In the genomic region with DNA sequence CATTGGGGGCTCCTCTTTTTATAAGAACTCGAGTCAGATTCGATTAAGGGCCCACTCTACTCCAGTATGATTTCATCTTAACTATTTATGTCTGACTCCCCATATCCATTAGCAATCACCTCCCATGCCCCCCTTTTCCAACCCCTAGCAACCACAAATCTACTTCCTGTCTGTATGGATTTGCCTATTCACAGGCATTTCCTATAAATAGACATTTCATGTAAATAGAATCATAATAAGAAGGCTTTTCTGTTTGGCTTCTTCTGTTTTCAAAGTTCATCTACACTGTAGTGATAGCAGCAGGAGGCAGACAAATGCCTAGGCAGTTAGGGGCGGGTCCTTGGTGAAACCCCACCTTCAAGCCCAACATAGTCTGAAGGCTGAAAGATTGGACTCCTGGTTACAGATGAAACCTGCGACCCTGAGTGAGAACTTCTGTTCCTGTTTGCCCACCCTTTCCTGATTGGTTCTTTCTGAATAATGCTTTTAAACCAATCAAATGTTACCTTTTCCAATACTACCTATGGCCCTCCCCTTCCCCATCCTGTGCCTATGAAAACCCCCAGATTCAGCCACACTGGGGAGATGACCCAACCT, we compare ENCODE assay signal across 1 cellular context.
TF ChIP-seq lines count a peak whose summit lies in the region.

No MANE protein-coding gene starts in this region.

TF ChIP-seq in HepG2, 621 proteins besides CTCF, POLR2A, EP300 and RAD21 (continued from another document):
- TF ChIP-seq, protein P1, sequence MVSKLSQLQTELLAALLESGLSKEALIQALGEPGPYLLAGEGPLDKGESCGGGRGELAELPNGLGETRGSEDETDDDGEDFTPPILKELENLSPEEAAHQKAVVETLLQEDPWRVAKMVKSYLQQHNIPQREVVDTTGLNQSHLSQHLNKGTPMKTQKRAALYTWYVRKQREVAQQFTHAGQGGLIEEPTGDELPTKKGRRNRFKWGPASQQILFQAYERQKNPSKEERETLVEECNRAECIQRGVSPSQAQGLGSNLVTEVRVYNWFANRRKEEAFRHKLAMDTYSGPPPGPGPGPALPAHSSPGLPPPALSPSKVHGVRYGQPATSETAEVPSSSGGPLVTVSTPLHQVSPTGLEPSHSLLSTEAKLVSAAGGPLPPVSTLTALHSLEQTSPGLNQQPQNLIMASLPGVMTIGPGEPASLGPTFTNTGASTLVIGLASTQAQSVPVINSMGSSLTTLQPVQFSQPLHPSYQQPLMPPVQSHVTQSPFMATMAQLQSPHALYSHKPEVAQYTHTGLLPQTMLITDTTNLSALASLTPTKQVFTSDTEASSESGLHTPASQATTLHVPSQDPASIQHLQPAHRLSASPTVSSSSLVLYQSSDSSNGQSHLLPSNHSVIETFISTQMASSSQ (IDR thresholded peaks at IDR 0.05; ENCODE audit: low read depth), result peak; percentile 3; the same call in 1 of the 2 replicates
- TF ChIP-seq, protein P1 (CRISPR knock-in tag; IDR thresholded peaks at IDR 0.05; ENCODE audit: borderline replicate concordance), result no peak
- TF ChIP-seq ZNF567 (CRISPR knock-in tag; IDR thresholded peaks at IDR 0.05; ENCODE audit: borderline replicate concordance) (0 out of 2 replicates have a peak, but pooled peaks have one; percentile 38), NFE2 (CRISPR knock-in tag; IDR thresholded peaks at IDR 0.05) (no peak), JUN (CRISPR knock-in tag; IDR thresholded peaks at IDR 0.05) (0 out of 2 replicates have a peak, but pooled peaks have one; percentile 64), NFYB (CRISPR knock-in tag; IDR thresholded peaks at IDR 0.05) (peak; percentile 56), ZFP90 (CRISPR knock-in tag; IDR thresholded peaks at IDR 0.05; ENCODE audit: borderline replicate concordance) (no peak), PRPF4 (IDR thresholded peaks at IDR 0.05; ENCODE audit: low read depth, low read length, poor library complexity, severe bottlenecking) (peak; percentile 28), ZBTB20 (CRISPR knock-in tag; IDR thresholded peaks at IDR 0.05; ENCODE audit: borderline replicate concordance, low read depth) (0 out of 2 replicates have a peak, but pooled peaks have one; percentile 44), ZBTB7A (CRISPR knock-in tag; IDR thresholded peaks at IDR 0.05) (no peak), ZBTB7B (CRISPR knock-in tag; IDR thresholded peaks at IDR 0.05) (peak; percentile 14; the same call in 1 of the 2 replicates), ZEB1 (IDR thresholded peaks at IDR 0.05; ENCODE audit: insufficient replicate concordance, low read depth) (no peak), ZNF792 (CRISPR knock-in tag; IDR thresholded peaks at IDR 0.05) (0 out of 2 replicates have a peak, but pooled peaks have one; percentile 4), ZNF451 (CRISPR knock-in tag; IDR thresholded peaks at IDR 0.05) (no peak), ZNF205 (CRISPR knock-in tag; IDR thresholded peaks at IDR 0.05) (peak; percentile 5; the same call in 1 of the 2 replicates), HES4 (CRISPR knock-in tag; IDR thresholded peaks at IDR 0.05; ENCODE audit: borderline replicate concordance) (no peak), MLLT10 (CRISPR knock-in tag; IDR thresholded peaks at IDR 0.05) (no peak), PITX1 (CRISPR knock-in tag; IDR thresholded peaks at IDR 0.05) (no peak), HOXA5 (CRISPR knock-in tag; IDR thresholded peaks at IDR 0.05) (no peak), ZSCAN21 (CRISPR knock-in tag; IDR thresholded peaks at IDR 0.05; ENCODE audit: borderline replicate concordance) (no peak), RARA (CRISPR knock-in tag; IDR thresholded peaks at IDR 0.05) (no peak), THAP11 (CRISPR knock-in tag; IDR thresholded peaks at IDR 0.05) (no peak)
- TF ChIP-seq, protein P2, sequence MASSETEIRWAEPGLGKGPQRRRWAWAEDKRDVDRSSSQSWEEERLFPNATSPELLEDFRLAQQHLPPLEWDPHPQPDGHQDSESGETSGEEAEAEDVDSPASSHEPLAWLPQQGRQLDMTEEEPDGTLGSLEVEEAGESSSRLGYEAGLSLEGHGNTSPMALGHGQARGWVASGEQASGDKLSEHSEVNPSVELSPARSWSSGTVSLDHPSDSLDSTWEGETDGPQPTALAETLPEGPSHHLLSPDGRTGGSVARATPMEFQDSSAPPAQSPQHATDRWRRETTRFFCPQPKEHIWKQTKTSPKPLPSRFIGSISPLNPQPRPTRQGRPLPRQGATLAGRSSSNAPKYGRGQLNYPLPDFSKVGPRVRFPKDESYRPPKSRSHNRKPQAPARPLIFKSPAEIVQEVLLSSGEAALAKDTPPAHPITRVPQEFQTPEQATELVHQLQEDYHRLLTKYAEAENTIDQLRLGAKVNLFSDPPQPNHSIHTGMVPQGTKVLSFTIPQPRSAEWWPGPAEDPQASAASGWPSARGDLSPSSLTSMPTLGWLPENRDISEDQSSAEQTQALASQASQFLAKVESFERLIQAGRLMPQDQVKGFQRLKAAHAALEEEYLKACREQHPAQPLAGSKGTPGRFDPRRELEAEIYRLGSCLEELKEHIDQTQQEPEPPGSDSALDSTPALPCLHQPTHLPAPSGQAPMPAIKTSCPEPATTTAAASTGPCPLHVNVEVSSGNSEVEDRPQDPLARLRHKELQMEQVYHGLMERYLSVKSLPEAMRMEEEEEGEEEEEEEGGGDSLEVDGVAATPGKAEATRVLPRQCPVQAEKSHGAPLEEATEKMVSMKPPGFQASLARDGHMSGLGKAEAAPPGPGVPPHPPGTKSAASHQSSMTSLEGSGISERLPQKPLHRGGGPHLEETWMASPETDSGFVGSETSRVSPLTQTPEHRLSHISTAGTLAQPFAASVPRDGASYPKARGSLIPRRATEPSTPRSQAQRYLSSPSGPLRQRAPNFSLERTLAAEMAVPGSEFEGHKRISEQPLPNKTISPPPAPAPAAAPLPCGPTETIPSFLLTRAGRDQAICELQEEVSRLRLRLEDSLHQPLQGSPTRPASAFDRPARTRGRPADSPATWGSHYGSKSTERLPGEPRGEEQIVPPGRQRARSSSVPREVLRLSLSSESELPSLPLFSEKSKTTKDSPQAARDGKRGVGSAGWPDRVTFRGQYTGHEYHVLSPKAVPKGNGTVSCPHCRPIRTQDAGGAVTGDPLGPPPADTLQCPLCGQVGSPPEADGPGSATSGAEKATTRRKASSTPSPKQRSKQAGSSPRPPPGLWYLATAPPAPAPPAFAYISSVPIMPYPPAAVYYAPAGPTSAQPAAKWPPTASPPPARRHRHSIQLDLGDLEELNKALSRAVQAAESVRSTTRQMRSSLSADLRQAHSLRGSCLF (CRISPR knock-in tag; IDR thresholded peaks at IDR 0.05; ENCODE audit: borderline replicate concordance), result no peak
- TF ChIP-seq, protein P3, sequence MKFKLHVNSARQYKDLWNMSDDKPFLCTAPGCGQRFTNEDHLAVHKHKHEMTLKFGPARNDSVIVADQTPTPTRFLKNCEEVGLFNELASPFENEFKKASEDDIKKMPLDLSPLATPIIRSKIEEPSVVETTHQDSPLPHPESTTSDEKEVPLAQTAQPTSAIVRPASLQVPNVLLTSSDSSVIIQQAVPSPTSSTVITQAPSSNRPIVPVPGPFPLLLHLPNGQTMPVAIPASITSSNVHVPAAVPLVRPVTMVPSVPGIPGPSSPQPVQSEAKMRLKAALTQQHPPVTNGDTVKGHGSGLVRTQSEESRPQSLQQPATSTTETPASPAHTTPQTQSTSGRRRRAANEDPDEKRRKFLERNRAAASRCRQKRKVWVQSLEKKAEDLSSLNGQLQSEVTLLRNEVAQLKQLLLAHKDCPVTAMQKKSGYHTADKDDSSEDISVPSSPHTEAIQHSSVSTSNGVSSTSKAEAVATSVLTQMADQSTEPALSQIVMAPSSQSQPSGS (CRISPR knock-in tag; IDR thresholded peaks at IDR 0.05), result 0 out of 2 replicates have a peak, but pooled peaks have one; percentile 6
- TF ChIP-seq, protein P4, sequence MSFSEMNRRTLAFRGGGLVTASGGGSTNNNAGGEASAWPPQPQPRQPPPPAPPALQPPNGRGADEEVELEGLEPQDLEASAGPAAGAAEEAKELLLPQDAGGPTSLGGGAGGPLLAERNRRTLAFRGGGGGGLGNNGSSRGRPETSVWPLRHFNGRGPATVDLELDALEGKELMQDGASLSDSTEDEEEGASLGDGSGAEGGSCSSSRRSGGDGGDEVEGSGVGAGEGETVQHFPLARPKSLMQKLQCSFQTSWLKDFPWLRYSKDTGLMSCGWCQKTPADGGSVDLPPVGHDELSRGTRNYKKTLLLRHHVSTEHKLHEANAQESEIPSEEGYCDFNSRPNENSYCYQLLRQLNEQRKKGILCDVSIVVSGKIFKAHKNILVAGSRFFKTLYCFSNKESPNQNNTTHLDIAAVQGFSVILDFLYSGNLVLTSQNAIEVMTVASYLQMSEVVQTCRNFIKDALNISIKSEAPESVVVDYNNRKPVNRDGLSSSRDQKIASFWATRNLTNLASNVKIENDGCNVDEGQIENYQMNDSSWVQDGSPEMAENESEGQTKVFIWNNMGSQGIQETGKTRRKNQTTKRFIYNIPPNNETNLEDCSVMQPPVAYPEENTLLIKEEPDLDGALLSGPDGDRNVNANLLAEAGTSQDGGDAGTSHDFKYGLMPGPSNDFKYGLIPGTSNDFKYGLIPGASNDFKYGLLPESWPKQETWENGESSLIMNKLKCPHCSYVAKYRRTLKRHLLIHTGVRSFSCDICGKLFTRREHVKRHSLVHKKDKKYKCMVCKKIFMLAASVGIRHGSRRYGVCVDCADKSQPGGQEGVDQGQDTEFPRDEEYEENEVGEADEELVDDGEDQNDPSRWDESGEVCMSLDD (CRISPR knock-in tag; IDR thresholded peaks at IDR 0.05; ENCODE audit: borderline replicate concordance), result no peak
- TF ChIP-seq, protein P5, sequence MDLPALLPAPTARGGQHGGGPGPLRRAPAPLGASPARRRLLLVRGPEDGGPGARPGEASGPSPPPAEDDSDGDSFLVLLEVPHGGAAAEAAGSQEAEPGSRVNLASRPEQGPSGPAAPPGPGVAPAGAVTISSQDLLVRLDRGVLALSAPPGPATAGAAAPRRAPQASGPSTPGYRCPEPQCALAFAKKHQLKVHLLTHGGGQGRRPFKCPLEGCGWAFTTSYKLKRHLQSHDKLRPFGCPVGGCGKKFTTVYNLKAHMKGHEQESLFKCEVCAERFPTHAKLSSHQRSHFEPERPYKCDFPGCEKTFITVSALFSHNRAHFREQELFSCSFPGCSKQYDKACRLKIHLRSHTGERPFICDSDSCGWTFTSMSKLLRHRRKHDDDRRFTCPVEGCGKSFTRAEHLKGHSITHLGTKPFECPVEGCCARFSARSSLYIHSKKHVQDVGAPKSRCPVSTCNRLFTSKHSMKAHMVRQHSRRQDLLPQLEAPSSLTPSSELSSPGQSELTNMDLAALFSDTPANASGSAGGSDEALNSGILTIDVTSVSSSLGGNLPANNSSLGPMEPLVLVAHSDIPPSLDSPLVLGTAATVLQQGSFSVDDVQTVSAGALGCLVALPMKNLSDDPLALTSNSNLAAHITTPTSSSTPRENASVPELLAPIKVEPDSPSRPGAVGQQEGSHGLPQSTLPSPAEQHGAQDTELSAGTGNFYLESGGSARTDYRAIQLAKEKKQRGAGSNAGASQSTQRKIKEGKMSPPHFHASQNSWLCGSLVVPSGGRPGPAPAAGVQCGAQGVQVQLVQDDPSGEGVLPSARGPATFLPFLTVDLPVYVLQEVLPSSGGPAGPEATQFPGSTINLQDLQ (CRISPR knock-in tag; IDR thresholded peaks at IDR 0.05), result no peak
- TF ChIP-seq, protein P6, sequence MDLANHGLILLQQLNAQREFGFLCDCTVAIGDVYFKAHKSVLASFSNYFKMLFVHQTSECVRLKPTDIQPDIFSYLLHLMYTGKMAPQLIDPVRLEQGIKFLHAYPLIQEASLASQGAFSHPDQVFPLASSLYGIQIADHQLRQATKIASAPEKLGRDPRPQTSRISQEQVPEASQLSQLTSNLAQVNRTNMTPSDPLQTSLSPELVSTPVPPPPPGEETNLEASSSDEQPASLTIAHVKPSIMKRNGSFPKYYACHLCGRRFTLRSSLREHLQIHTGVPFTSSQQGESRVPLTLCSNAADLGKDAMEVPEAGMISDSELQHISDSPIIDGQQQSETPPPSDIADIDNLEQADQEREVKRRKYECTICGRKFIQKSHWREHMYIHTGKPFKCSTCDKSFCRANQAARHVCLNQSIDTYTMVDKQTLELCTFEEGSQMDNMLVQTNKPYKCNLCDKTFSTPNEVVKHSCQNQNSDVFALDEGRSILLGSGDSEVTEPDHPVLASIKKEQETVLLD (CRISPR knock-in tag; IDR thresholded peaks at IDR 0.05; ENCODE audit: low read depth), result no peak
